16 cellular contexts compared by ENCODE assay signal in the genomic region with DNA sequence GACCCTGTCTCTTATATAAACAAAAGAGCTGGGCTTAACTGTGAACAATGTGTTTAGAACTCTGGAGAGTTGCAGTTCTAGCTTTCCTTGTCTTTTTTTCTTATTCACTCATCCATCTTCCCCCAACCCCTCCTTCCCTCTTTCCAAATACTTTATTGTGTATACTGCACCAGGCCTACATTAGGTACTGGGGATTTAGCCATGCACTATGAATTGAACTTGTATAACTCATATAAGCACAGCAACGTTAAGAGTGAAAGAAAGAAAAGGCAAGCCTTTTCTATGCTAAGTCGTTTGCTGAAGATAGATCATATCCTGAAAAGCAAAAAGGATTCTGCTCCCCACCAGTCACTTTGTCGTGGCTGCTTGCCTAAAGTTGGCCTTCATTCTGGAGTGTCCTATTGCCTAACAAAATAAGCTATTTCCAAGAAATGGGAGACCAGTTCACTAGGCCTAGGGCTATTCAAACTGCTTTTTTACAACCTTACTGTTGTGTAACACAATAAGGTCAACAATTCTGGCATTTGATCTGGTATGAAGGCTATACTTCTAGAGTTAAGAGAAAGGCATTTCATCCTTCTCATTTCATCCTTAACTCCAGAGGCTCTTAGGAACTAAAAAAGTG. TPM values are rescaled to one million over a fixed set of nuclear protein-coding genes. Genes with fewer than 3 reads are reported as not detected.
DNase-seq lines count a peak whose midpoint lies in the region; ATAC-seq and TF ChIP-seq lines count a peak whose summit lies in the region.
"Had no signal": no experiment of that assay in that cellular context is flagged by ENCODE, and none has a peak within 500 bp of the region (broad histone marks: within the 10 kb centered on the region; RNA-seq: fewer than 3 reads in every experiment).

No MANE protein-coding gene starts in this region.

- H3K27me3 ChIP-seq in body of pancreas = no peaks in the 10 kb centered on the region
- H3K27me3 ChIP-seq: BLaER1, neutrophil, SJCRH30, upper lobe of left lung had no signal

- POLR2A ChIA-PET in GM10248 (lab: Yijun Ruan, JAX) = no interaction called here

- ATAC-seq in body of pancreas = peak; percentile 29
- ATAC-seq in HG03025 (IDR thresholded peaks at IDR 0.05; ENCODE audit: low FRiP score, unreplicated experiment) = no peak

- intact Hi-C loops in body of pancreas (cut with DNase I) = loop anchor here (10.0 kb wide), 1 partner anchor 109 kb away; no protein-coding TSS in a partner anchor

- TF ChIP-seq POLR2A in body of pancreas (IDR thresholded peaks at IDR 0.05) = no peak

- 67 to 79% methylated on average over 3 of the region's 3 CpGs for WGBS in body of pancreas, 2 donors

- H3K27ac ChIP-seq in body of pancreas = no peak overlapping the region
- H3K27ac ChIP-seq: BLaER1, neutrophil, SJCRH30, upper lobe of left lung had no signal

- no peak overlapping the region for H3K4me3 ChIP-seq in body of pancreas
- H3K4me3 ChIP-seq: BLaER1, SJCRH30, upper lobe of left lung had no signal

- CTCF ChIA-PET in GM10248 (lab: Yijun Ruan, JAX) = interaction anchor here (0.9 to 4.1 kb wide), 12 partner anchors 9 to 544 kb away, joined by 3 to 34 read pairs (median 4); partner anchors contain the start of gene SEPTIN11

- DNase-seq in EH (ENCODE audit: low read depth) = peak; percentile 87
- DNase-seq in body of pancreas = no peak
- peak; percentile 60 for DNase-seq in iris pigment epithelial cell (ENCODE audit: low read depth)
- peak; percentile 75 for DNase-seq in renal cortical epithelial cell (ENCODE audit: low read depth)
- DNase-seq in effector CD8-positive, alpha-beta T cell (lab: John Stamatoyannopoulos, UW) = no peak
- DNase-seq in middle frontal gyrus (ENCODE audit: extremely low spot score, low spot score) = no peak
- DNase-seq in GM10248 (ENCODE audit: extremely low spot score) = no peak
- DNase-seq: activated CD4-positive, alpha-beta memory T cell treated with anti-CD3 and anti-CD28 coated beads for 36 hours; activated effector memory CD4-positive, alpha-beta T cell treated with anti-CD3 and anti-CD28 coated beads, Interleukin-2, amount 50 U/mL, for 16 hours; head of caudate nucleus; NCI-H2227 treated with DMSO at 0.1 percent for 48 hours; upper lobe of left lung had no signal

- H3K9me3 ChIP-seq in body of pancreas = no peaks in the 10 kb centered on the region
- H3K9me3 ChIP-seq: BLaER1, neutrophil, SJCRH30, upper lobe of left lung had no signal

- no peaks in the 10 kb centered on the region for H3K4me1 ChIP-seq in body of pancreas
- H3K4me1 ChIP-seq: BLaER1 had no signal

- H3K36me3 ChIP-seq in body of pancreas (replicated peaks in 1 of 2; ENCODE audit: insufficient read depth in 1 of 2, low read depth in 2 of 2) = peaks cover 0 to 2% of the 10 kb centered on the region in 2 donors

- TF ChIP-seq CTCF in body of pancreas (IDR thresholded peaks at IDR 0.05) (no peak), GM10248 (IDR thresholded peaks at IDR 0.05; ENCODE audit: control extremely low read depth, extremely low read depth, low read depth, missing control alignments) (no peak)

RNA-seq across cellular contexts. Expression of gene CCNI, which starts 32.2 kb away (rescaled TPM):
- total RNA-seq in body of pancreas = 100 to 1,000 TPM in 1 of 2 donors, 10 to 100 TPM in 1; 92.6 to 185 TPM
- total RNA-seq in renal cortical epithelial cell = 122 and 354 TPM in 2 replicates

Comparison
In these comparisons a context has a peak if more than half of its experiments do, and no peak if none do; other contexts are left out.
1. DNase-seq: peak in EH (single experiment), iris pigment epithelial cell (single experiment) and renal cortical epithelial cell (single experiment); none in body of pancreas (0 of 4), effector CD8-positive, alpha-beta T cell (single experiment), middle frontal gyrus (single experiment) and GM10248 (single experiment).